In the genomic region with DNA sequence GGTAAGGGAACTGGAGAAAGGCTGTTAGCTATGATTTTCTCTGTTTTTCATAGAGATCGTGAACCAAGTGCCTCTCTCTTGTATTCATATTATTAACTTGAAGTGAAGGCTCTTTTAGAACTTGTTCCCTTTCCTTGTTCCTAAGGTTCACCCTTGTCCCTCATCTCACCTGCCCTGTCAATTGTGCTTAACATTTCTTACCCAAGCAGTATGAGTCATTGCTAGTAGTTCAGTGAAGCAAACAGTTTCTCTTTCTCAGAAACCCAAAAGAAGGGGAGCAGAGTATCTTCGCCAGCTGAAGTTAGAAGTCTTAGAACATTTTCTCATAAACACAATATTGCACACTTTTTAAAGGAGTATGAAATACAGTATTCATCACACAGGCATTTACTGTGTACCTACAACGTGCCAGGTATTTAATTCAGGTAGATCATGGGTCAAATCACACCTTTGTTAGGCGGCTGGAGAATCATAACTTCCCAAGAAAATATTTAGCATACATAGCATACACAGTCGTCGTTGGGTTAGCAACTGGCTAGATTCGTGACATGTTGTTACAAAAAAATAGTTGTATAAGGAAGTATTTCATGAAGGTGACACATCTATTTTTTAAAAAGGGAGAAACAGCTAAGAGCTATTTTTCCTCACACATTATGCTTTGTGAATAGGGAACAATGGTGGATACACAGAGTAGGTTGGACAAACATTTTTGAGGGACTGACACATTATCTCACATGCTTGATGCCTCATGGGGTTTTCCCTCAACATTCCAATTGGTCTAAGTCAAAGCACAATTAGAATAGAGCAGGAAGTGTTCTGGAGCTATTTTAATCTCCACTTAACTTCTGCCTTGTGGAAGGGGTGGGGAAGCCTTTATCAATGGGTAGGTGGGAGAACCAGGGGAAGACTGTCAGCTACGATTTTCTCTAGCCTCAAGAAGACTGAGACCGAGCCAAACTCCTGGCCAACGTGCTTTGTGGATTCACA, we compare ENCODE assay signal across 8 cellular contexts. TPM values are rescaled to one million over a fixed set of nuclear protein-coding genes. Genes with fewer than 3 reads are reported as not detected.
A peak's percentile ranks its signal among the peaks of the same experiment; 100 is the strongest.
DNase-seq lines count a peak whose midpoint lies in the region; ATAC-seq and TF ChIP-seq lines count a peak whose summit lies in the region.

No MANE protein-coding gene starts in this region.

- peak; percentile 92 for ATAC-seq in GM21825 (IDR thresholded peaks at IDR 0.05; ENCODE audit: unreplicated experiment)

- intact Hi-C loops in MCF 10A (cut with micrococcal nuclease), result loop anchor here (2.0 to 5.0 kb wide), 2 partner anchors 64 to 156 kb away; no protein-coding TSS in a partner anchor

- H3K27ac ChIP-seq in mesodermal cell (ENCODE audit: low read depth, low read length, severe bottlenecking), result peak overlapping the region; percentile 89

- H3K4me1 ChIP-seq in mesodermal cell (ENCODE audit: control insufficient read depth, insufficient read depth, low read length, poor library complexity, severe bottlenecking), result peaks cover 24% of the 10 kb centered on the region

- peaks cover 28% of the 10 kb centered on the region for H3K4me1 Mint-ChIP-seq in MCF 10A (ENCODE audit: insufficient read depth, unreplicated experiment)
- peaks cover 9% of the 10 kb centered on the region for H3K4me1 Mint-ChIP-seq in activated CD4-positive, alpha-beta memory T cell treated with anti-CD3 and anti-CD28 coated beads, Interleukin-2, amount 10 ng/mL, durations not matched to agents 7 days and 5 days

- H3K27ac Mint-ChIP-seq in MCF 10A (ENCODE audit: low read depth, unreplicated experiment), result peak overlapping the region; percentile 100
- no peak overlapping the region for H3K27ac Mint-ChIP-seq in activated CD4-positive, alpha-beta memory T cell treated with anti-CD3 and anti-CD28 coated beads, Interleukin-2, amount 10 ng/mL, durations not matched to agents 7 days and 5 days

- POLR2A ChIA-PET in MCF 10A (lab: Yijun Ruan, JAX), result interaction anchor here (0.6 to 3.1 kb wide), 49 partner anchors 8 to 1192 kb away, joined by 3 to 36 read pairs (median 4); a partner anchor contains a TSS
- POLR2A ChIA-PET in activated CD4-positive, alpha-beta memory T cell treated with anti-CD3 and anti-CD28 coated beads, Interleukin-2, amount 10 ng/mL, durations not matched to agents 7 days and 5 days (lab: Charles Lee), result no interaction called here

- TSS peak; percentile 98 for BruUV-seq in MCF 10A (replicated peaks; lab: Mats Ljungman, UMichigan)

- WGBS in mesodermal cell (ENCODE audit: insufficient coverage in 2 of 2), 2 experiments, result 46 to 58% methylated on average over 3 to 5 of the region's 10 CpGs

- CTCF ChIA-PET in MCF 10A (lab: Yijun Ruan, JAX), result interaction anchor here (0.5 to 1.7 kb wide), 13 partner anchors 12 to 202 kb away, joined by 3 to 8 read pairs (median 3); a partner anchor contains a TSS
- CTCF ChIA-PET in activated CD4-positive, alpha-beta memory T cell treated with anti-CD3 and anti-CD28 coated beads, Interleukin-2, amount 10 ng/mL, durations not matched to agents 7 days and 5 days (lab: Charles Lee), result no interaction called here

- no peaks in the 10 kb centered on the region for H3K9me3 ChIP-seq in mesodermal cell (ENCODE audit: control insufficient read depth, low read length)

- no peaks in the 10 kb centered on the region for H3K9me3 Mint-ChIP-seq in MCF 10A (ENCODE audit: unreplicated experiment)
- H3K9me3 Mint-ChIP-seq in activated CD4-positive, alpha-beta memory T cell treated with anti-CD3 and anti-CD28 coated beads, Interleukin-2, amount 10 ng/mL, durations not matched to agents 7 days and 5 days, result no peaks in the 10 kb centered on the region

- peak; percentile 8 for DNase-seq in HuH-7 (ENCODE audit: low spot score)
- peak; percentile 87 for DNase-seq in MCF 10A (ENCODE audit: unreplicated experiment)
- DNase-seq in activated CD4-positive, alpha-beta memory T cell treated with anti-CD3 and anti-CD28 coated beads, Interleukin-2, amount 10 ng/mL, durations not matched to agents 7 days and 5 days, result no peak
- DNase-seq in NCI-H524 (lab: John Stamatoyannopoulos, UW), result no peak
- DNase-seq in D341Med (ENCODE audit: low spot score), result no peak

- H3K4me3 ChIP-seq in GM12875 (ENCODE audit: low read depth, low read length) (peak overlapping the region; percentile 51), mesodermal cell (ENCODE audit: extremely low read depth, insufficient read depth, low read length, poor library complexity, severe bottlenecking) (peak overlapping the region; percentile 27)

- H3K36me3 ChIP-seq in mesodermal cell (ENCODE audit: control insufficient read depth, insufficient read depth, low read length), result no peaks in the 10 kb centered on the region

- H3K27me3 Mint-ChIP-seq in MCF 10A (ENCODE audit: insufficient read depth, unreplicated experiment), result no peaks in the 10 kb centered on the region
- H3K27me3 Mint-ChIP-seq in activated CD4-positive, alpha-beta memory T cell treated with anti-CD3 and anti-CD28 coated beads, Interleukin-2, amount 10 ng/mL, durations not matched to agents 7 days and 5 days, result no peaks in the 10 kb centered on the region

- no peaks in the 10 kb centered on the region for H3K36me3 Mint-ChIP-seq in MCF 10A (ENCODE audit: insufficient read depth, unreplicated experiment)
- H3K36me3 Mint-ChIP-seq in activated CD4-positive, alpha-beta memory T cell treated with anti-CD3 and anti-CD28 coated beads, Interleukin-2, amount 10 ng/mL, durations not matched to agents 7 days and 5 days (ENCODE audit: low read depth), result no peaks in the 10 kb centered on the region

- TF ChIP-seq CTCF in GM12875 (IDR thresholded peaks at IDR 0.05; ENCODE audit: borderline replicate concordance, insufficient read depth, low read depth, low read length) (no peak), MCF 10A (IDR thresholded peaks at IDR 0.05; ENCODE audit: unreplicated experiment) (no peak)

- peak overlapping the region; percentile 71 for H3K4me3 Mint-ChIP-seq in MCF 10A (ENCODE audit: unreplicated experiment)
- no peak overlapping the region for H3K4me3 Mint-ChIP-seq in activated CD4-positive, alpha-beta memory T cell treated with anti-CD3 and anti-CD28 coated beads, Interleukin-2, amount 10 ng/mL, durations not matched to agents 7 days and 5 days

RNA-seq across cellular contexts. Expression of a gene that starts 13.2 kb away (rescaled TPM):
- 11.3 and 26.0 TPM in 2 replicates for total RNA-seq in MCF 10A (2022)
- 14.4 TPM for polyA plus RNA-seq in mesodermal cell (2013, experiment 1 of 2)
- 12.2 TPM for polyA plus RNA-seq in mesodermal cell (2013, experiment 2 of 2)
- total RNA-seq in activated CD4-positive, alpha-beta memory T cell treated with anti-CD3 and anti-CD28 coated beads, Interleukin-2, amount 10 ng/mL, durations not matched to agents 7 days and 5 days, result under 1 TPM; 0.55 to 0.65 TPM

Comparison
In these comparisons a context has a peak if more than half of its experiments do, and no peak if none do; other contexts are left out.
1. DNase-seq: peak in HuH-7 (single experiment) and MCF 10A (single experiment); none in activated CD4-positive, alpha-beta memory T cell treated with anti-CD3 and anti-CD28 coated beads, Interleukin-2, amount 10 ng/mL, durations not matched to agents 7 days and 5 days (single experiment), NCI-H524 (0 of 2) and D341Med (single experiment).